ENCODE assay signal across 1 cellular context in the genomic region with DNA sequence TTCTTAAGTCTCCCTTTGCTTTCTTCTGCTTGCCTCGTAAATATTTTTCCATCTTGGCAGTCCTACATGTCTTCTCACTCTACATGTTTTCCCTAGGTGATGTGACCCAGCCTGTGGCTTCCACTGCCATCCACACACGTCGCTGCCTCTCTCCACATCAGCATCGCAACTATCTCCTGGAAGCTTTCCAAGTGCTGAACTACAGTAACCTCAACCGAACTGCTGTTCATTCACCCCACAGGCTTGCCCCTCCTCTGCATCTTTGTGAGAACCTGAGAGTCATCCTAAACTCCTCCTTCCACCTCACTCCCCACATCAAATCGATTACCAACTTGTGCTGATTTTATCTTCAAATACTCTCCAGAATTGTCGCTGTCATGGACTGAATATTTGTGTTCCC.
TF ChIP-seq lines count a peak whose summit lies in the region.

No MANE protein-coding gene starts in this region.

TF ChIP-seq in WTC11, 78 proteins besides CTCF, POLR2A, EP300 and RAD21 (continued from another document):
- TF ChIP-seq, protein P1, sequence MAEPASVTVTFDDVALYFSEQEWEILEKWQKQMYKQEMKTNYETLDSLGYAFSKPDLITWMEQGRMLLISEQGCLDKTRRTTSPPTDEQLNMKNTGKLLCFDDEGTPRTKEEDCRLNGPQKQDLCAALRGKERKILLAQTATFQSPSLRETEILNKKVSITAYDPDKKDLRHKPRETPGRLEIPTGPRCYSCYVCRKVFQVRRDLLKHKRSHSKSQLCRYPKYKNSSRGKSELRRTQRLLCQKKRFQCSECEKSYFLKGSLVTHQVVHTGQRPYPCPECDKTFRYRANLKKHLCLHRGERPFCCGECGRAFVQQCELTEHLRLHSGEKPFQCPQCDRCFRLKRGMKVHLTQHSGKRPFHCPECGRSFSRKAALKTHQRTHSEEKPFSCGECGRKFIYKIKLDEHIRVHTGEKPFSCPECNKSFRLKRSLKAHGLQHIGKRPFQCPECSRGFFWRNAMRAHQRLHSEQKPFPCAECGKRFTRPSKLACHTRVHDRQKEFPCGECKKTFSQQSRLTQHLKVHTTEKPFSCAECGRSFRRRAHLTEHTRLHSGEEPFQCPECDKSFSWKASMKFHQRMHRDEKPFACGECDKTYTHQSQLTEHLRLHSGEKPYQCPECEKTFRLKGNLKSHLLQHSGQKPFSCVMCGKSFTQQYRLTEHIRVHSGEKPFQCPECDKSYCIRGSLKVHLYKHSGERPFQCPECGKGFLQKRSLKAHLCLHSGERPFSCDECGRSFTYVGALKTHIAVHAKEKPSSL (CRISPR knock-in tag; conservative IDR thresholded peaks at IDR 0.05): no peak
- TF ChIP-seq ZNF121 (CRISPR knock-in tag; IDR thresholded peaks at IDR 0.05): no peak
- TF ChIP-seq NFATC4 (CRISPR knock-in tag; IDR thresholded peaks at IDR 0.05): no peak
- no peak for TF ChIP-seq GRHL2 (CRISPR knock-in tag; IDR thresholded peaks at IDR 0.05; ENCODE audit: insufficient replicate concordance, severe bottlenecking)
- TF ChIP-seq, protein P2, sequence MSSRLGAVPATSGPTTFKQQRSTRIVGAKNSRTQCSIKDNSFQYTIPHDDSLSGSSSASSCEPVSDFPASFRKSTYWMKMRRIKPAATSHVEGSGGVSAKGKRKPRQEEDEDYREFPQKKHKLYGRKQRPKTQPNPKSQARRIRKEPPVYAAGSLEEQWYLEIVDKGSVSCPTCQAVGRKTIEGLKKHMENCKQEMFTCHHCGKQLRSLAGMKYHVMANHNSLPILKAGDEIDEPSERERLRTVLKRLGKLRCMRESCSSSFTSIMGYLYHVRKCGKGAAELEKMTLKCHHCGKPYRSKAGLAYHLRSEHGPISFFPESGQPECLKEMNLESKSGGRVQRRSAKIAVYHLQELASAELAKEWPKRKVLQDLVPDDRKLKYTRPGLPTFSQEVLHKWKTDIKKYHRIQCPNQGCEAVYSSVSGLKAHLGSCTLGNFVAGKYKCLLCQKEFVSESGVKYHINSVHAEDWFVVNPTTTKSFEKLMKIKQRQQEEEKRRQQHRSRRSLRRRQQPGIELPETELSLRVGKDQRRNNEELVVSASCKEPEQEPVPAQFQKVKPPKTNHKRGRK (CRISPR knock-in tag; IDR thresholded peaks at IDR 0.05; ENCODE audit: borderline replicate concordance): no peak
